10 cellular contexts compared by ENCODE assay signal in the genomic region with DNA sequence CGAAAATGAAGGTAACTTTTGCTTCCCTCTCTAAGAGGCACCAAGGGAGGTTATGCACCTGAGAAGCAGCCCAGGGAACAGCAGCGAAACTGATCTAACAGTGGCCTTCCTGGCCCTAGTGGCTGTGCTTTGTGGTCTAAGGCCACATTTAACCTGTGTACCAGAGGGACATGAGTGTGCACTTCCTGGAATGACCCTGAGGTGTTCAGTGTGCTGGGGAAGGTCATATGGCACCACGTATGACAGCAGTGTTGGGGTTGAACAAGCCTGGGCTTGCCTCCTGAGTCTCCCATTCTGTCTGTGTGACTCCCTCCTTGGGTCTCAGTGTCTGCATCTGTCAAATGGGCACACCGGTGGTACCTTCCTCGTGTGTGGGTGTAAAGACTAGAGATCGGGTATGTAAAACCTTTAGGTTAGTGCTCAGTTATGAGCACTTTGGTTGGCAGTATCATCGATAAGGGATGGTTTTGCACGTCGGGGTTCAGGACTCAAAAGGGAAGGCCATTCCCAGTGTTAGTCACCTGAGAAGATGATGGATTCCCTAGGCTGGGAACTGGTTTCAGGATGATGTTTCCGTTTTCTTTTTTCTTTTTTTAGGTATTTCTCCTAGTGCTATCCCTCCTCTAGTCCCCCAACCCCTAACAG. TPM values are rescaled to one million over a fixed set of nuclear protein-coding genes. Genes with fewer than 3 reads are reported as not detected.
A peak's percentile ranks its signal among the peaks of the same experiment; 100 is the strongest.
DNase-seq lines count a peak whose midpoint lies in the region; ATAC-seq and TF ChIP-seq lines count a peak whose summit lies in the region.
"Had no signal": no experiment of that assay in that cellular context is flagged by ENCODE, and none has a peak within 500 bp of the region (broad histone marks: within the 10 kb centered on the region; RNA-seq: fewer than 3 reads in every experiment).

No MANE protein-coding gene starts in this region.

- ATAC-seq in HG02623 (IDR thresholded peaks at IDR 0.05; ENCODE audit: unreplicated experiment), result peak; percentile 39
- peak; percentile 56 for ATAC-seq in stimulated activated memory B cell treated with anti-CD40 and anti-IgM and Interleukin-4, amounts not matched to agents 10 μg/mL and 1 μg/mL and 100 μg/mL, for 72 hours
- ATAC-seq: A549 had no signal

- TF ChIP-seq POLR2A in erythroblast (IDR thresholded peaks at IDR 0.05; ENCODE audit: low read length), result no peak

- H3K4me3 ChIP-seq in Karpas-422 (ENCODE audit: low read length), result peak overlapping the region; percentile 58; the same call in 1 of the 2 replicates
- H3K4me3 ChIP-seq: A549 had no signal

- H3K4me3 Mint-ChIP-seq in activated CD4-positive, alpha-beta memory T cell treated with anti-CD3 and anti-CD28 coated beads, Interleukin-2, amount 10 ng/mL, durations not matched to agents 7 days and 5 days, result no peak overlapping the region
- H3K4me3 Mint-ChIP-seq in activated CD4-positive, alpha-beta memory T cell treated with anti-CD3 and anti-CD28 coated beads for 36 hours, result no peak overlapping the region
- H3K4me3 Mint-ChIP-seq in stimulated activated memory B cell treated with anti-CD40 and anti-IgM and Interleukin-4, amounts not matched to agents 10 μg/mL and 1 μg/mL and 100 μg/mL, for 72 hours, result peak overlapping the region; percentile 45
- H3K4me3 Mint-ChIP-seq in T-helper 2 cell treated with Interferon-gamma antibody and Interleukin-4, amounts not matched to agents 5 μg/mL and 100 μg/mL, for 36 hours, result no peak overlapping the region
- H3K4me3 Mint-ChIP-seq: brain had no signal

- CTCF ChIA-PET in activated CD4-positive, alpha-beta memory T cell treated with anti-CD3 and anti-CD28 coated beads, Interleukin-2, amount 10 ng/mL, durations not matched to agents 7 days and 5 days (lab: Charles Lee), result no interaction called here
- CTCF ChIA-PET in activated CD4-positive, alpha-beta memory T cell treated with anti-CD3 and anti-CD28 coated beads for 36 hours (lab: Charles Lee), result no interaction called here

- POLR2A ChIA-PET in activated CD4-positive, alpha-beta memory T cell treated with anti-CD3 and anti-CD28 coated beads, Interleukin-2, amount 10 ng/mL, durations not matched to agents 7 days and 5 days (lab: Charles Lee), result no interaction called here
- POLR2A ChIA-PET in activated CD4-positive, alpha-beta memory T cell treated with anti-CD3 and anti-CD28 coated beads for 36 hours (lab: Charles Lee), result no interaction called here

- peak overlapping the region; percentile 77 for H3K9ac ChIP-seq in Karpas-422 (ENCODE audit: low read length)

- H3K9me3 Mint-ChIP-seq in activated CD4-positive, alpha-beta memory T cell treated with anti-CD3 and anti-CD28 coated beads, Interleukin-2, amount 10 ng/mL, durations not matched to agents 7 days and 5 days, result no peaks in the 10 kb centered on the region
- no peaks in the 10 kb centered on the region for H3K9me3 Mint-ChIP-seq in activated CD4-positive, alpha-beta memory T cell treated with anti-CD3 and anti-CD28 coated beads for 36 hours
- H3K9me3 Mint-ChIP-seq in stimulated activated memory B cell treated with anti-CD40 and anti-IgM and Interleukin-4, amounts not matched to agents 10 μg/mL and 1 μg/mL and 100 μg/mL, for 72 hours, result no peaks in the 10 kb centered on the region
- no peaks in the 10 kb centered on the region for H3K9me3 Mint-ChIP-seq in T-helper 2 cell treated with Interferon-gamma antibody and Interleukin-4, amounts not matched to agents 5 μg/mL and 100 μg/mL, for 36 hours

- no peak for DNase-seq in activated CD4-positive, alpha-beta memory T cell treated with anti-CD3 and anti-CD28 coated beads, Interleukin-2, amount 10 ng/mL, durations not matched to agents 7 days and 5 days
- DNase-seq in activated CD4-positive, alpha-beta memory T cell treated with anti-CD3 and anti-CD28 coated beads for 36 hours, result no peak
- no peak for DNase-seq in Karpas-422
- no peak for DNase-seq in activated CD4-positive, alpha-beta T cell treated with anti-CD3 and anti-CD28 coated beads, Interleukin-2, amount 50 U/mL, for 1 hour
- no peak for DNase-seq in T-helper 2 cell treated with Interferon-gamma antibody and Interleukin-4, amounts not matched to agents 5 μg/mL and 100 μg/mL, for 36 hours (ENCODE audit: low spot score)
- no peak for DNase-seq in erythroblast (lab: John Stamatoyannopoulos, UW)

- H3K4me2 ChIP-seq in Karpas-422 (ENCODE audit: low read depth, low read length, poor library complexity, severe bottlenecking), result peak overlapping the region; percentile 76
- H3K4me2 ChIP-seq: A549 had no signal

- peaks cover 90% of the 10 kb centered on the region for H3K79me2 ChIP-seq in Karpas-422 (ENCODE audit: low read length)

- peaks cover 34% of the 10 kb centered on the region for H3K4me1 Mint-ChIP-seq in activated CD4-positive, alpha-beta memory T cell treated with anti-CD3 and anti-CD28 coated beads, Interleukin-2, amount 10 ng/mL, durations not matched to agents 7 days and 5 days
- H3K4me1 Mint-ChIP-seq in activated CD4-positive, alpha-beta memory T cell treated with anti-CD3 and anti-CD28 coated beads for 36 hours (ENCODE audit: low read depth), result no peaks in the 10 kb centered on the region
- peaks cover 100% of the 10 kb centered on the region for H3K4me1 Mint-ChIP-seq in stimulated activated memory B cell treated with anti-CD40 and anti-IgM and Interleukin-4, amounts not matched to agents 10 μg/mL and 1 μg/mL and 100 μg/mL, for 72 hours
- H3K4me1 Mint-ChIP-seq in T-helper 2 cell treated with Interferon-gamma antibody and Interleukin-4, amounts not matched to agents 5 μg/mL and 100 μg/mL, for 36 hours (ENCODE audit: low read depth), result peaks cover 21% of the 10 kb centered on the region
- H3K4me1 Mint-ChIP-seq: brain had no signal

- H3K36me3 Mint-ChIP-seq in activated CD4-positive, alpha-beta memory T cell treated with anti-CD3 and anti-CD28 coated beads, Interleukin-2, amount 10 ng/mL, durations not matched to agents 7 days and 5 days (ENCODE audit: low read depth), result peaks cover 5% of the 10 kb centered on the region
- H3K36me3 Mint-ChIP-seq in activated CD4-positive, alpha-beta memory T cell treated with anti-CD3 and anti-CD28 coated beads for 36 hours, result peaks cover 1% of the 10 kb centered on the region
- H3K36me3 Mint-ChIP-seq in stimulated activated memory B cell treated with anti-CD40 and anti-IgM and Interleukin-4, amounts not matched to agents 10 μg/mL and 1 μg/mL and 100 μg/mL, for 72 hours, result peaks cover 58% of the 10 kb centered on the region
- peaks cover 2% of the 10 kb centered on the region for H3K36me3 Mint-ChIP-seq in T-helper 2 cell treated with Interferon-gamma antibody and Interleukin-4, amounts not matched to agents 5 μg/mL and 100 μg/mL, for 36 hours (ENCODE audit: low read depth)
- H3K36me3 Mint-ChIP-seq: brain had no signal

- H3K27me3 ChIP-seq in Karpas-422 (ENCODE audit: low read length), result no peaks in the 10 kb centered on the region

- H3K36me3 ChIP-seq in Karpas-422 (ENCODE audit: insufficient read depth, low read length), result peaks cover 35% of the 10 kb centered on the region

- no peak overlapping the region for H2AFZ ChIP-seq in Karpas-422 (ENCODE audit: low read length)

- peak overlapping the region; percentile 99 for H3K27ac ChIP-seq in Karpas-422 (ENCODE audit: low read length)
- H3K27ac ChIP-seq: A549 had no signal

- no peaks in the 10 kb centered on the region for H3K9me3 ChIP-seq in Karpas-422 (ENCODE audit: low read length)
- H3K9me3 ChIP-seq: A549 had no signal

- no peaks in the 10 kb centered on the region for H3K9me2 ChIP-seq in Karpas-422 (replicated peaks; ENCODE audit: insufficient read depth, low read length)

- H4K20me1 ChIP-seq in Karpas-422 (ENCODE audit: insufficient read depth, low read depth, low read length), result peaks cover 63% of the 10 kb centered on the region

- H3K4me1 ChIP-seq in Karpas-422 (ENCODE audit: low read length), result peaks cover 95% of the 10 kb centered on the region

- no peaks in the 10 kb centered on the region for H3K27me3 Mint-ChIP-seq in activated CD4-positive, alpha-beta memory T cell treated with anti-CD3 and anti-CD28 coated beads, Interleukin-2, amount 10 ng/mL, durations not matched to agents 7 days and 5 days
- H3K27me3 Mint-ChIP-seq in activated CD4-positive, alpha-beta memory T cell treated with anti-CD3 and anti-CD28 coated beads for 36 hours, result peaks cover 2% of the 10 kb centered on the region
- H3K27me3 Mint-ChIP-seq in stimulated activated memory B cell treated with anti-CD40 and anti-IgM and Interleukin-4, amounts not matched to agents 10 μg/mL and 1 μg/mL and 100 μg/mL, for 72 hours, result no peaks in the 10 kb centered on the region
- peaks cover 14% of the 10 kb centered on the region for H3K27me3 Mint-ChIP-seq in T-helper 2 cell treated with Interferon-gamma antibody and Interleukin-4, amounts not matched to agents 5 μg/mL and 100 μg/mL, for 36 hours (ENCODE audit: low read depth)

- intact Hi-C loops in activated CD4-positive, alpha-beta memory T cell treated with anti-CD3 and anti-CD28 coated beads for 36 hours (cut with micrococcal nuclease), result no loop called here

- peak overlapping the region; percentile 7 for H3K27ac Mint-ChIP-seq in activated CD4-positive, alpha-beta memory T cell treated with anti-CD3 and anti-CD28 coated beads, Interleukin-2, amount 10 ng/mL, durations not matched to agents 7 days and 5 days
- H3K27ac Mint-ChIP-seq in activated CD4-positive, alpha-beta memory T cell treated with anti-CD3 and anti-CD28 coated beads for 36 hours, result no peak overlapping the region
- H3K27ac Mint-ChIP-seq in stimulated activated memory B cell treated with anti-CD40 and anti-IgM and Interleukin-4, amounts not matched to agents 10 μg/mL and 1 μg/mL and 100 μg/mL, for 72 hours, result peak overlapping the region; percentile 99
- no peak overlapping the region for H3K27ac Mint-ChIP-seq in T-helper 2 cell treated with Interferon-gamma antibody and Interleukin-4, amounts not matched to agents 5 μg/mL and 100 μg/mL, for 36 hours
- H3K27ac Mint-ChIP-seq: brain had no signal

RNA-seq across cellular contexts. Expression of a gene that starts 31.9 kb away (rescaled TPM):
- 10 to 100 TPM; 11.0 to 13.3 TPM for total RNA-seq in activated CD4-positive, alpha-beta memory T cell treated with anti-CD3 and anti-CD28 coated beads, Interleukin-2, amount 10 ng/mL, durations not matched to agents 7 days and 5 days
- 10 to 100 TPM in 1 of 2 experiments, 1 to 10 TPM in 1; 8.3 to 10.6 TPM for total RNA-seq in activated CD4-positive, alpha-beta memory T cell treated with anti-CD3 and anti-CD28 coated beads for 36 hours
- 574 and 580 TPM in 2 replicates for total RNA-seq in Karpas-422 (2014; rRNA removed; shearing (Covaris generic); ENCODE audit: low replicate concordance)

Comparison
In these comparisons a context has a peak if more than half of its experiments do, and no peak if none do; other contexts are left out.
1. H3K27ac Mint-ChIP-seq: peak in activated CD4-positive, alpha-beta memory T cell treated with anti-CD3 and anti-CD28 coated beads, Interleukin-2, amount 10 ng/mL, durations not matched to agents 7 days and 5 days (single experiment) and stimulated activated memory B cell treated with anti-CD40 and anti-IgM and Interleukin-4, amounts not matched to agents 10 μg/mL and 1 μg/mL and 100 μg/mL, for 72 hours (single experiment); none in activated CD4-positive, alpha-beta memory T cell treated with anti-CD3 and anti-CD28 coated beads for 36 hours (single experiment) and T-helper 2 cell treated with Interferon-gamma antibody and Interleukin-4, amounts not matched to agents 5 μg/mL and 100 μg/mL, for 36 hours (single experiment).
2. RNA of a gene that starts 31.9 kb away (total RNA-seq): 574 to 580 TPM in Karpas-422; 11.0 to 13.3 TPM in activated CD4-positive, alpha-beta memory T cell treated with anti-CD3 and anti-CD28 coated beads, Interleukin-2, amount 10 ng/mL, durations not matched to agents 7 days and 5 days and 8.3 to 10.6 TPM in activated CD4-positive, alpha-beta memory T cell treated with anti-CD3 and anti-CD28 coated beads for 36 hours; every median in the first group is over 10 times any median in the second.